ENCODE assay signal across 12 cellular contexts in genomic region chr9:19376931-19377330, GRCh38. TPM values are rescaled to one million over a fixed set of nuclear protein-coding genes. Genes with fewer than 3 reads are reported as not detected.
A peak's percentile ranks its signal among the peaks of the same experiment; 100 is the strongest.
DNase-seq lines count a peak whose midpoint lies in the region; ATAC-seq and TF ChIP-seq lines count a peak whose summit lies in the region.
"Had no signal": no experiment of that assay in that cellular context is flagged by ENCODE, and none has a peak within 500 bp of the region (broad histone marks: within the 10 kb centered on the region; RNA-seq: fewer than 3 reads in every experiment).

No MANE protein-coding gene starts in this region.

- no peak overlapping the region for H2AFZ ChIP-seq in SU-DHL-6 (ENCODE audit: low read depth, low read length, severe bottlenecking)
- H2AFZ ChIP-seq: parathyroid adenoma had no signal

- DNase-seq in cardiac muscle cell (ENCODE audit: low read depth in 1 of 2, low spot score in 1 of 2) = no peak
- DNase-seq in cardiac septum (ENCODE audit: low spot score) = no peak
- no peak for DNase-seq in fibroblast of pulmonary artery (ENCODE audit: low read depth)
- DNase-seq in posterior cingulate gyrus = no peak
- DNase-seq in cerebellar nuclear complex (lab: John Stamatoyannopoulos, UW) = no peak
- DNase-seq in body of pancreas = no peak
- DNase-seq: effector memory CD8-positive, alpha-beta T cell; NCI-H187; SHP77 had no signal

- H3K4me3 ChIP-seq in cardiac muscle cell = no peak overlapping the region
- no peak overlapping the region for H3K4me3 ChIP-seq in SU-DHL-6 (ENCODE audit: insufficient read depth, low read length, poor library complexity, severe bottlenecking)
- peak overlapping the region; percentile 73 for H3K4me3 ChIP-seq in fibroblast of pulmonary artery (replicated peaks; ENCODE audit: low read depth, low read length)
- H3K4me3 ChIP-seq in body of pancreas = no peak overlapping the region

- no peaks in the 10 kb centered on the region for H3K27me3 ChIP-seq in cardiac muscle cell
- H3K27me3 ChIP-seq in SU-DHL-6 (ENCODE audit: low read length) = no peaks in the 10 kb centered on the region
- H3K27me3 ChIP-seq in body of pancreas = no peaks in the 10 kb centered on the region

- peaks cover 59% of the 10 kb centered on the region for H3K36me3 ChIP-seq in cardiac muscle cell
- H3K36me3 ChIP-seq in SU-DHL-6 (ENCODE audit: low read length) = peaks cover 63% of the 10 kb centered on the region
- H3K36me3 ChIP-seq in body of pancreas (replicated peaks in 1 of 2; ENCODE audit: insufficient read depth in 1 of 2, low read depth in 2 of 2) = peaks cover 17 to 22% of the 10 kb centered on the region in 2 donors

- TF ChIP-seq POLR2A in body of pancreas (IDR thresholded peaks at IDR 0.05) = no peak

- 40 to 52% methylated on average over 2 of the region's 2 CpGs for WGBS in body of pancreas, 2 donors

- H3K27ac ChIP-seq in cardiac muscle cell (peak overlapping the region; percentile 93), SU-DHL-6 (ENCODE audit: low read depth, low read length) (no peak overlapping the region), body of pancreas (no peak overlapping the region)
- H3K27ac ChIP-seq: parathyroid adenoma had no signal

- H3K79me2 ChIP-seq in SU-DHL-6 (ENCODE audit: insufficient read depth, low read length) = peaks cover 32% of the 10 kb centered on the region
- H3K79me2 ChIP-seq: parathyroid adenoma had no signal

- no peak overlapping the region for H3K9ac ChIP-seq in SU-DHL-6 (ENCODE audit: low read length)
- H3K9ac ChIP-seq: parathyroid adenoma had no signal

- intact Hi-C loops in cardiac septum (cut with DNase I) = loop anchor here (10.0 kb wide), 2 partner anchors 62 to 252 kb away; partner anchors contain the start of gene PLIN2
- intact Hi-C loops in posterior cingulate gyrus (cut with DNase I) = no loop called here
- intact Hi-C loops in body of pancreas (cut with DNase I) = no loop called here

- peaks cover 40% of the 10 kb centered on the region for H4K20me1 ChIP-seq in SU-DHL-6 (ENCODE audit: low read depth, low read length)

- TF ChIP-seq CTCF in cardiac muscle cell (IDR thresholded peaks at IDR 0.05; ENCODE audit: low read depth, low read length) = no peak
- no peak for TF ChIP-seq CTCF in SU-DHL-6 (IDR thresholded peaks at IDR 0.05; ENCODE audit: insufficient read depth, low read length, poor library complexity, severe bottlenecking)
- no peak for TF ChIP-seq CTCF in fibroblast of pulmonary artery (IDR thresholded peaks at IDR 0.05; ENCODE audit: low read length, missing control alignments)
- TF ChIP-seq CTCF in body of pancreas (IDR thresholded peaks at IDR 0.05) = no peak

- H3K9me3 ChIP-seq in cardiac muscle cell (ENCODE audit: low read depth) (no peaks in the 10 kb centered on the region), SU-DHL-6 (ENCODE audit: insufficient read depth, low read length) (no peaks in the 10 kb centered on the region), body of pancreas (no peaks in the 10 kb centered on the region)

- H3F3A ChIP-seq in SU-DHL-6 (ENCODE audit: insufficient read depth) = peaks cover 92% of the 10 kb centered on the region

- no peaks in the 10 kb centered on the region for H3K9me2 ChIP-seq in SU-DHL-6 (replicated peaks; ENCODE audit: insufficient read depth, low read length)

- no peak for ATAC-seq in body of pancreas
- no peak for ATAC-seq in GM21515 (IDR thresholded peaks at IDR 0.05; ENCODE audit: unreplicated experiment)
- ATAC-seq: effector memory CD8-positive, alpha-beta T cell had no signal

- peak overlapping the region; percentile 83 for H3K4me2 ChIP-seq in SU-DHL-6 (ENCODE audit: low read depth, low read length, poor library complexity, severe bottlenecking)

- H3K4me1 ChIP-seq in cardiac muscle cell (ENCODE audit: low read depth) = no peaks in the 10 kb centered on the region
- H3K4me1 ChIP-seq in body of pancreas = peaks cover 32% of the 10 kb centered on the region
- H3K4me1 ChIP-seq: parathyroid adenoma had no signal

RNA-seq across cellular contexts. Expression of gene RPS6, which starts 3.1 kb away (rescaled TPM):
- total RNA-seq in cardiac muscle cell (752 and 960 TPM in 2 replicates), cardiac septum (810 TPM), body of pancreas (1,000 to 10,000 TPM; 1,348 to 1,410 TPM)
- polyA plus RNA-seq in cardiac muscle cell = 637 and 654 TPM in 2 replicates

RNA-seq across cellular contexts. Expression of gene ACER2, which starts 31.9 kb away (rescaled TPM):
- total RNA-seq in cardiac muscle cell (1.7 and 1.9 TPM in 2 replicates), cardiac septum (4.1 TPM), body of pancreas (1 to 10 TPM; 5.3 to 8.0 TPM)
- 0.24 and 1.1 TPM in 2 replicates for polyA plus RNA-seq in cardiac muscle cell
